In genomic region chr11:95445746-95446333, GRCh38 we compare ENCODE assay signal across 25 cellular contexts.
"Had no signal": no experiment of that assay in that cellular context is flagged by ENCODE, and none has a peak within 500 bp of the region (broad histone marks: within the 10 kb centered on the region; RNA-seq: fewer than 3 reads in every experiment).

No MANE protein-coding gene starts in this region.

- H3K27ac Mint-ChIP-seq: activated CD4-positive, alpha-beta T cell treated with anti-CD3 and anti-CD28 coated beads, Interleukin-2, amount 10 ng/mL, durations not matched to agents 7 days and 5 days; activated CD8-positive, alpha-beta T cell treated with anti-CD3 and anti-CD28 coated beads, Interleukin-2, amount 10 ng/mL, durations not matched to agents 7 days and 5 days; activated naive CD8-positive, alpha-beta T cell; activated T-helper 1 cell treated with anti-CD3 and anti-CD28 coated beads, Interleukin-12 subunit alpha, Interleukin-12 subunit beta, Interleukin-2, Interleukin-4 antibody, amounts not matched to agents 30 ng/mL and 10 ng/mL and 1 ng/mL, durations not matched to agents 14 hours and 24 hours and 36 hours; effector memory CD8-positive, alpha-beta T cell; stimulated activated naive B cell treated with anti-CD40 and anti-IgM and Interleukin-4, amounts not matched to agents 10 μg/mL and 1 μg/mL and 100 μg/mL, for 72 hours; T-helper 17 cell had no signal

- H3K4me3 Mint-ChIP-seq: activated CD4-positive, alpha-beta T cell treated with anti-CD3 and anti-CD28 coated beads, Interleukin-2, amount 10 ng/mL, durations not matched to agents 7 days and 5 days; activated CD8-positive, alpha-beta T cell treated with anti-CD3 and anti-CD28 coated beads, Interleukin-2, amount 10 ng/mL, durations not matched to agents 7 days and 5 days; activated naive CD8-positive, alpha-beta T cell; activated T-helper 1 cell treated with anti-CD3 and anti-CD28 coated beads, Interleukin-12 subunit alpha, Interleukin-12 subunit beta, Interleukin-2, Interleukin-4 antibody, amounts not matched to agents 30 ng/mL and 10 ng/mL and 1 ng/mL, durations not matched to agents 14 hours and 24 hours and 36 hours; effector memory CD8-positive, alpha-beta T cell; naive thymus-derived CD4-positive, alpha-beta T cell; stimulated activated naive B cell treated with anti-CD40 and anti-IgM and Interleukin-4, amounts not matched to agents 10 μg/mL and 1 μg/mL and 100 μg/mL, for 72 hours; T-helper 17 cell had no signal

- H3K36me3 Mint-ChIP-seq: activated naive CD8-positive, alpha-beta T cell; stimulated activated naive B cell treated with anti-CD40 and anti-IgM and Interleukin-4, amounts not matched to agents 10 μg/mL and 1 μg/mL and 100 μg/mL, for 72 hours had no signal

- DNase-seq: activated CD4-positive, alpha-beta T cell treated with anti-CD3 and anti-CD28 coated beads, Interleukin-2, amount 10 ng/mL, durations not matched to agents 7 days and 5 days; activated CD8-positive, alpha-beta T cell treated with anti-CD3 and anti-CD28 coated beads, Interleukin-2, amount 10 ng/mL, durations not matched to agents 7 days and 5 days; activated naive CD4-positive, alpha-beta T cell; colonic mucosa; dorsolateral prefrontal cortex; effector memory CD8-positive, alpha-beta T cell; hypothalamus; left colon; naive thymus-derived CD4-positive, alpha-beta T cell; psoas muscle; stimulated activated CD4-positive, alpha-beta T cell treated with anti-CD3 and anti-CD28 coated beads, Interleukin-2, amount 100 ng/mL, for 24 hours; stimulated activated naive B cell treated with anti-CD40 and anti-IgM and Interleukin-4, amounts not matched to agents 10 μg/mL and 1 μg/mL and 100 μg/mL, for 72 hours; SW 1271; T-helper 17 cell; testis; trophoblast cell; uterus had no signal

- H3K36me3 ChIP-seq: colonic mucosa, esophagus muscularis mucosa, pancreas, right atrium auricular region, uterus had no signal

- H3K4me1 Mint-ChIP-seq: stimulated activated naive B cell treated with anti-CD40 and anti-IgM and Interleukin-4, amounts not matched to agents 10 μg/mL and 1 μg/mL and 100 μg/mL, for 72 hours had no signal

- H3K9me3 Mint-ChIP-seq: effector memory CD8-positive, alpha-beta T cell had no signal

- H3K9me3 ChIP-seq: colonic mucosa, esophagus muscularis mucosa, pancreas, psoas muscle, right atrium auricular region, testis, uterus had no signal

- H3K27me3 Mint-ChIP-seq: activated CD4-positive, alpha-beta T cell treated with anti-CD3 and anti-CD28 coated beads, Interleukin-2, amount 10 ng/mL, durations not matched to agents 7 days and 5 days; activated naive CD8-positive, alpha-beta T cell; T-helper 17 cell had no signal

- H3K4me1 ChIP-seq: colonic mucosa, pancreas, psoas muscle, uterus had no signal

- H3K27ac ChIP-seq: colonic mucosa, dorsolateral prefrontal cortex, esophagus muscularis mucosa, pancreas, psoas muscle, right atrium auricular region, testis, uterus had no signal

- H3K27me3 ChIP-seq: colonic mucosa, dorsolateral prefrontal cortex, esophagus muscularis mucosa, pancreas, right atrium auricular region, testis, uterus had no signal

- H3K4me3 ChIP-seq: colonic mucosa, dorsolateral prefrontal cortex, esophagus muscularis mucosa, pancreas, psoas muscle, right atrium auricular region, testis, uterus had no signal

- FAIRE-seq: frontal cortex, keratinocyte, pancreas had no signal

- ATAC-seq: activated CD4-positive, CD25-positive, alpha-beta regulatory T cell treated with anti-CD3 and anti-CD28 coated beads, Interleukin-2, amount 50 U/mL, for 24 hours; activated CD8-positive, alpha-beta T cell treated with anti-CD3 and anti-CD28 coated beads, Interleukin-2, amount 10 ng/mL, durations not matched to agents 7 days and 5 days; effector memory CD8-positive, alpha-beta T cell; left colon; naive thymus-derived CD4-positive, alpha-beta T cell; pancreas; psoas muscle; stimulated activated naive B cell treated with anti-CD40 and anti-IgM and Interleukin-4, amounts not matched to agents 10 μg/mL and 1 μg/mL and 100 μg/mL, for 72 hours; T-helper 17 cell had no signal
